28 cellular contexts compared by ENCODE assay signal in genomic region chr4:158948071-158948470, GRCh38.
A peak's percentile ranks its signal among the peaks of the same experiment; 100 is the strongest.
DNase-seq lines count a peak whose midpoint lies in the region; ATAC-seq, FAIRE-seq and TF ChIP-seq lines count a peak whose summit lies in the region.
"Had no signal": no experiment of that assay in that cellular context is flagged by ENCODE, and none has a peak within 500 bp of the region (broad histone marks: within the 10 kb centered on the region; RNA-seq: fewer than 3 reads in every experiment).

No MANE protein-coding gene starts in this region.

- no peak for ATAC-seq in GM23338
- ATAC-seq: A549 had no signal

- H3K14ac ChIP-seq in H1 (ENCODE audit: insufficient read length) = no peak overlapping the region
- no peak overlapping the region for H3K14ac ChIP-seq in mesenchymal stem cell (ENCODE audit: low read length in 2 of 2)

- no peak overlapping the region for H2BK12ac ChIP-seq in H1 (ENCODE audit: low read depth, low read length)
- H2BK12ac ChIP-seq in mesenchymal stem cell (ENCODE audit: low read length in 2 of 2) = no peak overlapping the region

- DNase-seq in GM23338 (ENCODE audit: low spot score) (peak; percentile 32), H1 (ENCODE audit: low read depth in 1 of 2, low spot score in 2 of 2) (no peak), mesenchymal stem cell (no peak), NCI-H2196 treated with DMSO at 0.1 percent for 48 hours (lab: John Stamatoyannopoulos, UW; ENCODE audit: unreplicated experiment) (no peak), GM12891 (ENCODE audit: insufficient read length, low spot score) (no peak), HFFc6 (no peak), posterior vena cava (ENCODE audit: low spot score) (no peak)
- DNase-seq: ACHN; BE2C; C1 segment of cervical spinal cord; CD4-positive, alpha-beta memory T cell; CD4-positive, CD25-positive, alpha-beta regulatory T cell; CD8-positive, alpha-beta memory T cell; COR-L47; DMS 273 treated with DMSO at 0.1 percent for 48 hours; DMS153; DMS53; DMS79; DND-41; EL; GF-D8 had no signal

- H2AK5ac ChIP-seq in H1 (ENCODE audit: low read depth, low read length) = no peak overlapping the region
- H2AK5ac ChIP-seq in mesenchymal stem cell (ENCODE audit: low read length, severe bottlenecking) = peak overlapping the region; percentile 80

- H3K4me1 Mint-ChIP-seq in GM23338 (peaks cover 12% of the 10 kb centered on the region), HFFc6 (ENCODE audit: low read depth) (peaks cover 22% of the 10 kb centered on the region)

- TF ChIP-seq EP300 in H1 (IDR thresholded peaks at IDR 0.05; ENCODE audit: borderline replicate concordance in 1 of 2, low read depth in 2 of 2, low read length in 2 of 2) = no peak

- H3K27ac ChIP-seq in ACC112 (ENCODE audit: low read depth, low read length) (no peak overlapping the region), GM23338 (ENCODE audit: low read depth) (no peak overlapping the region), H1 (ENCODE audit: low read depth, low read length) (no peak overlapping the region), mesenchymal stem cell (ENCODE audit: low read length, poor library complexity, severe bottlenecking) (no peak overlapping the region)
- H3K27ac ChIP-seq: 22Rv1, A549, BLaER1 had no signal

- H2BK15ac ChIP-seq in H1 (ENCODE audit: low read length) (no peak overlapping the region), mesenchymal stem cell (ENCODE audit: low read depth, poor library complexity, severe bottlenecking) (no peak overlapping the region)

- TF ChIP-seq POLR2A in H1 (IDR thresholded peaks at IDR 0.05; ENCODE audit: control extremely low read depth in 1 of 2, low read depth in 2 of 2, low read length in 2 of 2) (no peak), GM12891 (IDR thresholded peaks at IDR 0.05; ENCODE audit: low read depth, low read length) (no peak)

- H3K79me2 ChIP-seq in ACC112 (ENCODE audit: control insufficient read depth, insufficient read depth, low read length, unreplicated experiment) (no peaks in the 10 kb centered on the region), GM23338 (replicated peaks; ENCODE audit: insufficient read depth) (no peaks in the 10 kb centered on the region), H1 (ENCODE audit: control insufficient read depth in 1 of 2, insufficient read depth in 2 of 2, low read length in 2 of 2) (no peaks in the 10 kb centered on the region)

- no peak overlapping the region for H3K4ac ChIP-seq in H1 (replicated peaks; ENCODE audit: insufficient read length, low read depth, low read length)
- H3K4ac ChIP-seq in mesenchymal stem cell (ENCODE audit: low read depth in 1 of 2, low read length in 2 of 2) = peak overlapping the region in 1 of 2 experiments; percentile 26

- H4K91ac ChIP-seq in H1 (replicated peaks; ENCODE audit: insufficient read length, low read length) (no peak overlapping the region), mesenchymal stem cell (ENCODE audit: low read length) (no peak overlapping the region)

- no peak overlapping the region for H3K4me3 ChIP-seq in ACC112 (ENCODE audit: low read depth, low read length)
- no peak overlapping the region for H3K4me3 ChIP-seq in GM23338
- H3K4me3 ChIP-seq in H1 (ENCODE audit: extremely low read depth in 1 of 4, insufficient read depth in 2 of 4, low read depth in 3 of 4, low read length in 4 of 4) = no peak overlapping the region
- no peak overlapping the region for H3K4me3 ChIP-seq in mesenchymal stem cell (ENCODE audit: insufficient read depth in 1 of 2, low read depth in 1 of 2, low read length in 2 of 2)
- H3K4me3 ChIP-seq: A549, BLaER1 had no signal

- H3K9ac ChIP-seq in H1 (replicated peaks in 1 of 4; ENCODE audit: extremely low read depth in 1 of 4, low read depth in 3 of 4, low read length in 3 of 4) = no peak overlapping the region
- H3K9ac ChIP-seq in mesenchymal stem cell (ENCODE audit: low read length) = no peak overlapping the region
- H3K9ac ChIP-seq: BLaER1 had no signal

- TF ChIP-seq RAD21 in H1 (IDR thresholded peaks at IDR 0.05 in 1 of 2, conservative IDR thresholded peaks at IDR 0.05 in 1 of 2; ENCODE audit: low read depth in 2 of 2, low read length in 2 of 2) = no peak

- H4K5ac ChIP-seq in H1 (ENCODE audit: insufficient read length, low read depth, low read length) = no peak overlapping the region

- H3K23ac ChIP-seq in H1 (ENCODE audit: insufficient read length) (no peak overlapping the region), mesenchymal stem cell (ENCODE audit: low read length in 2 of 2) (no peak overlapping the region)

- H2BK120ac ChIP-seq in H1 (replicated peaks; ENCODE audit: low read depth, low read length) = no peak overlapping the region
- H2BK120ac ChIP-seq in mesenchymal stem cell (ENCODE audit: low read depth, low read length) = no peak overlapping the region

- H3K4me1 ChIP-seq in ACC112 (ENCODE audit: control insufficient read depth, insufficient read depth, low read length, unreplicated experiment) (peaks cover 7% of the 10 kb centered on the region), GM23338 (ENCODE audit: insufficient read depth) (no peaks in the 10 kb centered on the region), H1 (replicated peaks in 1 of 4; ENCODE audit: control insufficient read depth in 3 of 4, insufficient read depth in 4 of 4, low read length in 3 of 4) (0 out of 7 replicates have a peak, but pooled peaks cover 0 to 4% (median 0%) of the 10 kb centered on the region in 4 experiments), mesenchymal stem cell (ENCODE audit: control insufficient read depth, insufficient read depth, low read depth, low read length) (no peaks in the 10 kb centered on the region)
- H3K4me1 ChIP-seq: A549, BE2C, BLaER1 had no signal

- H3K4me2 ChIP-seq in GM23338 (no peak overlapping the region), H1 (ENCODE audit: insufficient read depth in 1 of 2, low read depth in 2 of 2, low read length in 2 of 2) (no peak overlapping the region), mesenchymal stem cell (ENCODE audit: low read length, poor library complexity, severe bottlenecking) (no peak overlapping the region)
- H3K4me2 ChIP-seq: A549, BLaER1 had no signal

- H4K20me1 ChIP-seq in GM23338 (replicated peaks; ENCODE audit: insufficient read depth) (no peaks in the 10 kb centered on the region), H1 (replicated peaks in 1 of 2; ENCODE audit: control insufficient read depth in 1 of 2, insufficient read depth in 2 of 2, low read length in 2 of 2) (no peaks in the 10 kb centered on the region)
- H4K20me1 ChIP-seq: BLaER1 had no signal

- H3K9me3 Mint-ChIP-seq in GM23338 (peaks cover 19% of the 10 kb centered on the region), HFFc6 (peaks cover 23% of the 10 kb centered on the region)

- FAIRE-seq in H1 (lab: Jason Lieb, UNC) (no peak), GM12891 (lab: Jason Lieb, UNC) (no peak)
- FAIRE-seq: A549, GM12892, GM18507 had no signal

- H3F3A ChIP-seq in GM23338 (replicated peaks; ENCODE audit: low read depth) = no peaks in the 10 kb centered on the region

- intact Hi-C loops in posterior vena cava (cut with DNase I) = no loop called here

- no peaks in the 10 kb centered on the region; the same call in 1 of the 2 replicates for H3K23me2 ChIP-seq in H1 (ENCODE audit: low read depth, low read length)

- H3K27ac Mint-ChIP-seq in GM23338 (no peak overlapping the region), HFFc6 (no peak overlapping the region)
- H3K27ac Mint-ChIP-seq: CD4-positive, CD25-positive, alpha-beta regulatory T cell had no signal

- peaks cover 8 to 14% of the 10 kb centered on the region in 2 experiments for H3K9me3 ChIP-seq in H1 (ENCODE audit: insufficient read depth in 2 of 2, low read depth in 1 of 2, low read length in 1 of 2)
- peaks cover 24% of the 10 kb centered on the region for H3K9me3 ChIP-seq in mesenchymal stem cell (ENCODE audit: control insufficient read depth, low read length)
- H3K9me3 ChIP-seq: BE2C had no signal

- H3K79me1 ChIP-seq in H1 (ENCODE audit: low read depth, low read length) (no peaks in the 10 kb centered on the region), mesenchymal stem cell (replicated peaks; ENCODE audit: low read length, poor library complexity, severe bottlenecking) (no peaks in the 10 kb centered on the region)

- H3K18ac ChIP-seq in H1 (ENCODE audit: extremely low read depth, low read length) (no peak overlapping the region), mesenchymal stem cell (ENCODE audit: low read depth in 1 of 2, low read length in 2 of 2) (no peak overlapping the region)

- H3K27me3 ChIP-seq in ACC112 (ENCODE audit: insufficient read depth, low read length) (no peaks in the 10 kb centered on the region), GM23338 (ENCODE audit: insufficient read depth) (no peaks in the 10 kb centered on the region), H1 (replicated peaks in 1 of 4; ENCODE audit: control insufficient read depth in 3 of 4, extremely low read depth in 1 of 4, insufficient read depth in 3 of 4, low read length in 3 of 4) (no peaks in the 10 kb centered on the region), mesenchymal stem cell (ENCODE audit: control insufficient read depth in 1 of 2, insufficient read depth in 1 of 2, low read length in 2 of 2) (no peaks in the 10 kb centered on the region)
- H3K27me3 ChIP-seq: BE2C, BLaER1 had no signal

- no peaks in the 10 kb centered on the region for H3K27me3 Mint-ChIP-seq in GM23338 (ENCODE audit: insufficient read depth, low read depth, poor library complexity)
- no peaks in the 10 kb centered on the region; the same call in none of the 2 replicates for H3K27me3 Mint-ChIP-seq in HFFc6 (ENCODE audit: insufficient read depth)

- TF ChIP-seq CTCF in GM23338 (conservative IDR thresholded peaks at IDR 0.05; ENCODE audit: low read depth in 2 of 2) (no peak), H1 (IDR thresholded peaks at IDR 0.05; ENCODE audit: control extremely low read depth in 1 of 3, insufficient read depth in 1 of 3, low read depth in 1 of 3, low read length in 3 of 3) (no peak), HFFc6 (IDR thresholded peaks at IDR 0.05) (no peak)

- no peak overlapping the region for H2BK5ac ChIP-seq in H1 (ENCODE audit: low read depth, low read length)
- no peak overlapping the region for H2BK5ac ChIP-seq in mesenchymal stem cell (ENCODE audit: low read depth, low read length, poor library complexity, severe bottlenecking)

- WGBS in H1 (ENCODE audit: extremely low coverage in 1 of 2, insufficient coverage in 1 of 2, insufficient read length in 1 of 2, insufficient replicate concordance in 2 of 2, low coverage in 1 of 2, low lambda C conversion rate in 2 of 2, missing lambda C conversion rate in 1 of 2), 2 experiments = 83% methylated on average over 2 of the region's 2 CpGs; no CpG with 5 or more reads in 1 of the 2 experiments
- WGBS in mesenchymal stem cell = 98% methylated on average over 2 of the region's 2 CpGs

- H3K36me3 Mint-ChIP-seq in GM23338 (ENCODE audit: low read depth) = peaks cover 18% of the 10 kb centered on the region
- peaks cover 19% of the 10 kb centered on the region for H3K36me3 Mint-ChIP-seq in HFFc6 (ENCODE audit: low read depth)
- H3K36me3 Mint-ChIP-seq: CD4-positive, CD25-positive, alpha-beta regulatory T cell had no signal

- H3K36me3 ChIP-seq in ACC112 (ENCODE audit: insufficient read depth, low read length) (no peaks in the 10 kb centered on the region), GM23338 (ENCODE audit: insufficient read depth) (no peaks in the 10 kb centered on the region; the same call in 1 of the 2 replicates), H1 (ENCODE audit: control insufficient read depth in 2 of 4, insufficient read depth in 4 of 4, low read length in 3 of 4) (peaks cover 0 to 2% (median 0%) of the 10 kb centered on the region in 4 experiments; a peak in 1 of 8 replicates), mesenchymal stem cell (ENCODE audit: control insufficient read depth in 1 of 2, insufficient read depth in 2 of 2, low read depth in 1 of 2, low read length in 2 of 2) (no peaks in the 10 kb centered on the region)
- H3K36me3 ChIP-seq: BE2C, BLaER1 had no signal

- H2AFZ ChIP-seq in ACC112 (ENCODE audit: low read length, unreplicated experiment) (peak overlapping the region; percentile 37), GM23338 (no peak overlapping the region), H1 (ENCODE audit: low read length) (no peak overlapping the region), mesenchymal stem cell (ENCODE audit: low read depth, low read length) (no peak overlapping the region)

- H3K4me3 Mint-ChIP-seq in GM23338 (no peak overlapping the region), HFFc6 (no peak overlapping the region)
- H3K4me3 Mint-ChIP-seq: CD14-positive monocyte; CD4-positive, alpha-beta memory T cell; CD4-positive, CD25-positive, alpha-beta regulatory T cell had no signal

- POLR2A ChIA-PET in H1 (lab: Charles Lee; ENCODE audit: partially characterized antibody) = no interaction called here

- no peak overlapping the region for H4K8ac ChIP-seq in H1 (ENCODE audit: extremely low read depth, insufficient read depth, low read length)
- H4K8ac ChIP-seq in mesenchymal stem cell (ENCODE audit: low read length) = no peak overlapping the region

- no peak overlapping the region for H3K56ac ChIP-seq in H1 (replicated peaks; ENCODE audit: insufficient read length, low read depth, low read length)

- CTCF ChIA-PET in H1 (lab: Charles Lee; ENCODE audit: partially characterized antibody) = interaction anchor here (0.6 to 1.4 kb wide), 2 partner anchors 8 to 32 kb away, joined by 3 read pairs; no protein-coding TSS in a partner anchor

- no peaks in the 10 kb centered on the region for H3K9me2 ChIP-seq in GM23338 (ENCODE audit: insufficient read depth)

- H2BK20ac ChIP-seq in H1 (ENCODE audit: low read length) = no peak overlapping the region
